Comparison of ENCODE assay signal across 11 cellular contexts in genomic region chr7:118311121-118311803, GRCh38.
A peak's percentile ranks its signal among the peaks of the same experiment; 100 is the strongest.
DNase-seq lines count a peak whose midpoint lies in the region; ATAC-seq and TF ChIP-seq lines count a peak whose summit lies in the region.
"Had no signal": no experiment of that assay in that cellular context is flagged by ENCODE, and none has a peak within 500 bp of the region (broad histone marks: within the 10 kb centered on the region; RNA-seq: fewer than 3 reads in every experiment).

No MANE protein-coding gene starts in this region.

- H3K36me3 ChIP-seq in brain microvascular endothelial cell (replicated peaks), result no peaks in the 10 kb centered on the region

- peak; percentile 86 for DNase-seq in A172 (ENCODE audit: low spot score)
- DNase-seq in OCI-M1 (lab: John Stamatoyannopoulos, UW), result peak; percentile 80
- no peak for DNase-seq in NAMALWA (ENCODE audit: low spot score)
- no peak for DNase-seq in activated CD4-positive, alpha-beta T cell treated with anti-CD3 and anti-CD28 coated beads for 48 hours
- DNase-seq in amygdala (lab: John Stamatoyannopoulos, UW), result no peak
- no peak for DNase-seq in brain microvascular endothelial cell
- DNase-seq: caudate nucleus, substantia nigra had no signal

- no peak overlapping the region for H3K4me3 ChIP-seq in brain microvascular endothelial cell (ENCODE audit: low read depth, low read length)

- in situ Hi-C loops in brain microvascular endothelial cell (cut with HindIII; ENCODE audit: low pct_ligation_motif_present, low sequenced_read_pairs), result no loop called here

- no peaks in the 10 kb centered on the region for H3K27me3 ChIP-seq in brain microvascular endothelial cell (replicated peaks)

- ATAC-seq in GM19324 (IDR thresholded peaks at IDR 0.05; ENCODE audit: low FRiP score, unreplicated experiment) (peak; percentile 75), HG03064 (IDR thresholded peaks at IDR 0.05; ENCODE audit: low read depth, unreplicated experiment) (peak; percentile 91)
- ATAC-seq: Panc1 had no signal

- H3K27ac ChIP-seq in brain microvascular endothelial cell, result no peak overlapping the region

- TF ChIP-seq CTCF in brain microvascular endothelial cell (IDR thresholded peaks at IDR 0.05; ENCODE audit: low read depth, low read length, missing control alignments), result no peak

Comparison
In these comparisons a context has a peak if more than half of its experiments do, and no peak if none do; other contexts are left out.
1. DNase-seq: peak in A172 (single experiment) and OCI-M1 (single experiment); none in NAMALWA (single experiment), activated CD4-positive, alpha-beta T cell treated with anti-CD3 and anti-CD28 coated beads for 48 hours (single experiment), amygdala (0 of 56) and brain microvascular endothelial cell (single experiment).